In genomic region chr5:98072921-98073320, GRCh38 we compare ENCODE assay signal across 37 cellular contexts.
"Had no signal": no experiment of that assay in that cellular context is flagged by ENCODE, and none has a peak within 500 bp of the region (broad histone marks: within the 10 kb centered on the region; RNA-seq: fewer than 3 reads in every experiment).

No MANE protein-coding gene starts in this region.

- H3K4me3 Mint-ChIP-seq: activated naive CD4-positive, alpha-beta T cell treated with anti-CD3 and anti-CD28 coated beads for 36 hours; activated naive CD4-positive, alpha-beta T cell treated with anti-CD3 and anti-CD28 coated beads, Interleukin-2, amount 10 ng/mL, durations not matched to agents 7 days and 5 days; activated naive CD4-positive, alpha-beta T cell treated with anti-CD3 and anti-CD28 coated beads, Interleukin-2, amount 50 U/mL, for 24 hours; activated naive CD8-positive, alpha-beta T cell; activated naive CD8-positive, alpha-beta T cell treated with anti-CD3 and anti-CD28 coated beads for 36 hours; activated naive CD8-positive, alpha-beta T cell treated with anti-CD3 and anti-CD28 coated beads, Interleukin-2, amount 10 ng/mL, durations not matched to agents 7 days and 5 days; activated naive CD8-positive, alpha-beta T cell treated with anti-CD3 and anti-CD28 coated beads, Interleukin-2, amount 50 U/mL, for 24 hours; activated T-cell treated with anti-CD3 and anti-CD28 coated beads, Interleukin-2, amount 50 U/mL, for 24 hours; activated T-cell treated with anti-CD3 and anti-CD28 coated beads, Interleukin-2, amount 50 U/mL, for 4 hours; activated T-cell treated with anti-CD3 and anti-CD28 coated beads, Interleukin-2, amount 50 U/mL, for 72 hours; activated T-helper 1 cell treated with anti-CD3 and anti-CD28 coated beads, Interleukin-12 subunit alpha, Interleukin-12 subunit beta, Interleukin-2, Interleukin-4 antibody, amounts not matched to agents 30 ng/mL and 10 ng/mL and 1 ng/mL, durations not matched to agents 14 hours and 24 hours and 36 hours; activated T-helper 17 cell treated with anti-CD3 and anti-CD28 coated beads, Interleukin-2, amount 50 U/mL, for 72 hours; brain; central memory CD8-positive, alpha-beta T cell had no signal

- DNase-seq: activated effector memory CD4-positive, alpha-beta T cell treated with anti-CD3 and anti-CD28 coated beads, Interleukin-2, amount 50 U/mL, for 16 hours; activated effector memory CD4-positive, alpha-beta T cell treated with Interleukin-2 at 50 U/mL for 16 hours; activated gamma-delta T cell; activated gamma-delta T cell treated with Interleukin-2 at 50 U/mL for 16 hours; activated naive CD4-positive, alpha-beta T cell; activated naive CD4-positive, alpha-beta T cell treated with anti-CD3 and anti-CD28 coated beads for 36 hours; activated naive CD4-positive, alpha-beta T cell treated with anti-CD3 and anti-CD28 coated beads, Interleukin-2, amount 10 ng/mL, durations not matched to agents 7 days and 5 days; activated naive CD4-positive, alpha-beta T cell treated with anti-CD3 and anti-CD28 coated beads, Interleukin-2, amount 50 U/mL, for 16 hours; activated naive CD4-positive, alpha-beta T cell treated with Interleukin-2 at 50 U/mL for 16 hours; activated naive CD8-positive, alpha-beta T cell treated with anti-CD3 and anti-CD28 coated beads for 36 hours; activated naive CD8-positive, alpha-beta T cell treated with anti-CD3 and anti-CD28 coated beads, Interleukin-2, amount 10 ng/mL, durations not matched to agents 7 days and 5 days; activated naive CD8-positive, alpha-beta T cell treated with anti-CD3 and anti-CD28 coated beads, Interleukin-2, amount 50 U/mL, for 24 hours; activated T-cell treated with anti-CD3 and anti-CD28 coated beads, Interleukin-2, amount 50 U/mL, for 1 hour; activated T-cell treated with anti-CD3 and anti-CD28 coated beads, Interleukin-2, amount 50 U/mL, for 24 hours; activated T-cell treated with anti-CD3 and anti-CD28 coated beads, Interleukin-2, amount 50 U/mL, for 4 hours; activated T-cell treated with anti-CD3 and anti-CD28 coated beads, Interleukin-2, amount 50 U/mL, for 48 hours; activated T-cell treated with anti-CD3 and anti-CD28 coated beads, Interleukin-2, amount 50 U/mL, for 72 hours; adrenal gland; amniotic stem cell; amygdala; anterior cingulate cortex; aorta; body of pancreas; brain microvascular endothelial cell; caudate nucleus; central memory CD4-positive, alpha-beta T cell; cerebellar nuclear complex had no signal

- ATAC-seq: activated naive CD4-positive, alpha-beta T cell treated with anti-CD3 and anti-CD28 coated beads, Interleukin-2, amount 50 U/mL, for 72 hours; activated naive CD8-positive, alpha-beta T cell treated with anti-CD3 and anti-CD28 coated beads, Interleukin-2, amount 50 U/mL, for 24 hours; activated T-cell treated with anti-CD3 and anti-CD28 coated beads, Interleukin-2, amount 50 U/mL, for 4 hours; activated T-cell treated with anti-CD3 and anti-CD28 coated beads, Interleukin-2, amount 50 U/mL, for 72 hours; activated T-helper 17 cell treated with anti-CD3 and anti-CD28 coated beads, Interleukin-2, amount 50 U/mL, for 72 hours; body of pancreas had no signal

- H3K36me3 Mint-ChIP-seq: activated naive CD4-positive, alpha-beta T cell treated with anti-CD3 and anti-CD28 coated beads, Interleukin-2, amount 10 ng/mL, durations not matched to agents 7 days and 5 days; activated naive CD4-positive, alpha-beta T cell treated with anti-CD3 and anti-CD28 coated beads, Interleukin-2, amount 50 U/mL, for 24 hours; activated naive CD4-positive, alpha-beta T cell treated with anti-CD3 and anti-CD28 coated beads, Interleukin-2, amount 50 U/mL, for 72 hours; activated naive CD8-positive, alpha-beta T cell; activated naive CD8-positive, alpha-beta T cell treated with anti-CD3 and anti-CD28 coated beads for 36 hours; activated naive CD8-positive, alpha-beta T cell treated with anti-CD3 and anti-CD28 coated beads, Interleukin-2, amount 10 ng/mL, durations not matched to agents 7 days and 5 days; brain had no signal

- H3K4me1 Mint-ChIP-seq: activated T-helper 17 cell treated with anti-CD3 and anti-CD28 coated beads, Interleukin-2, amount 50 U/mL, for 72 hours; central memory CD8-positive, alpha-beta T cell had no signal

- H3K27me3 Mint-ChIP-seq: activated naive CD4-positive, alpha-beta T cell treated with anti-CD3 and anti-CD28 coated beads, Interleukin-2, amount 10 ng/mL, durations not matched to agents 7 days and 5 days; activated naive CD4-positive, alpha-beta T cell treated with anti-CD3 and anti-CD28 coated beads, Interleukin-2, amount 50 U/mL, for 24 hours; activated naive CD8-positive, alpha-beta T cell treated with anti-CD3 and anti-CD28 coated beads, Interleukin-2, amount 50 U/mL, for 24 hours; activated T-cell treated with anti-CD3 and anti-CD28 coated beads, Interleukin-2, amount 50 U/mL, for 24 hours; activated T-helper 17 cell treated with anti-CD3 and anti-CD28 coated beads, Interleukin-2, amount 50 U/mL, for 72 hours; brain; central memory CD8-positive, alpha-beta T cell had no signal

- H3K27ac Mint-ChIP-seq: activated naive CD4-positive, alpha-beta T cell treated with anti-CD3 and anti-CD28 coated beads for 36 hours; activated naive CD4-positive, alpha-beta T cell treated with anti-CD3 and anti-CD28 coated beads, Interleukin-2, amount 10 ng/mL, durations not matched to agents 7 days and 5 days; activated naive CD4-positive, alpha-beta T cell treated with anti-CD3 and anti-CD28 coated beads, Interleukin-2, amount 50 U/mL, for 24 hours; activated naive CD4-positive, alpha-beta T cell treated with anti-CD3 and anti-CD28 coated beads, Interleukin-2, amount 50 U/mL, for 72 hours; activated naive CD8-positive, alpha-beta T cell; activated naive CD8-positive, alpha-beta T cell treated with anti-CD3 and anti-CD28 coated beads for 36 hours; activated naive CD8-positive, alpha-beta T cell treated with anti-CD3 and anti-CD28 coated beads, Interleukin-2, amount 10 ng/mL, durations not matched to agents 7 days and 5 days; activated naive CD8-positive, alpha-beta T cell treated with anti-CD3 and anti-CD28 coated beads, Interleukin-2, amount 50 U/mL, for 24 hours; activated T-cell treated with anti-CD3 and anti-CD28 coated beads, Interleukin-2, amount 50 U/mL, for 24 hours; activated T-cell treated with anti-CD3 and anti-CD28 coated beads, Interleukin-2, amount 50 U/mL, for 72 hours; activated T-helper 1 cell treated with anti-CD3 and anti-CD28 coated beads, Interleukin-12 subunit alpha, Interleukin-12 subunit beta, Interleukin-2, Interleukin-4 antibody, amounts not matched to agents 30 ng/mL and 10 ng/mL and 1 ng/mL, durations not matched to agents 14 hours and 24 hours and 36 hours; activated T-helper 17 cell treated with anti-CD3 and anti-CD28 coated beads, Interleukin-2, amount 50 U/mL, for 72 hours; activated T-helper 2 cell treated with anti-CD3 and anti-CD28 coated beads, Interferon-gamma antibody, Interleukin-2, Interleukin-4, amounts not matched to agents 10 μg/mL and 5 μg/mL and 100 μg/mL, durations not matched to agents 14 hours and 24 hours and 36 hours; brain had no signal

- FAIRE-seq: astrocyte, bronchial epithelial cell had no signal

- H3K9me3 Mint-ChIP-seq: activated naive CD4-positive, alpha-beta T cell treated with anti-CD3 and anti-CD28 coated beads for 36 hours; activated naive CD4-positive, alpha-beta T cell treated with anti-CD3 and anti-CD28 coated beads, Interleukin-2, amount 10 ng/mL, durations not matched to agents 7 days and 5 days; activated naive CD4-positive, alpha-beta T cell treated with anti-CD3 and anti-CD28 coated beads, Interleukin-2, amount 50 U/mL, for 24 hours; activated naive CD8-positive, alpha-beta T cell treated with anti-CD3 and anti-CD28 coated beads, Interleukin-2, amount 10 ng/mL, durations not matched to agents 7 days and 5 days; activated T-cell treated with anti-CD3 and anti-CD28 coated beads, Interleukin-2, amount 50 U/mL, for 24 hours; activated T-cell treated with anti-CD3 and anti-CD28 coated beads, Interleukin-2, amount 50 U/mL, for 4 hours; activated T-helper 1 cell treated with anti-CD3 and anti-CD28 coated beads, Interleukin-12 subunit alpha, Interleukin-12 subunit beta, Interleukin-2, Interleukin-4 antibody, amounts not matched to agents 30 ng/mL and 10 ng/mL and 1 ng/mL, durations not matched to agents 14 hours and 24 hours and 36 hours; activated T-helper 17 cell treated with anti-CD3 and anti-CD28 coated beads, Interleukin-2, amount 50 U/mL, for 72 hours; activated T-helper 2 cell treated with anti-CD3 and anti-CD28 coated beads, Interferon-gamma antibody, Interleukin-2, Interleukin-4, amounts not matched to agents 10 μg/mL and 5 μg/mL and 100 μg/mL, durations not matched to agents 14 hours and 24 hours and 36 hours; brain had no signal
